Comparison of ENCODE assay signal across 19 cellular contexts in the genomic region with DNA sequence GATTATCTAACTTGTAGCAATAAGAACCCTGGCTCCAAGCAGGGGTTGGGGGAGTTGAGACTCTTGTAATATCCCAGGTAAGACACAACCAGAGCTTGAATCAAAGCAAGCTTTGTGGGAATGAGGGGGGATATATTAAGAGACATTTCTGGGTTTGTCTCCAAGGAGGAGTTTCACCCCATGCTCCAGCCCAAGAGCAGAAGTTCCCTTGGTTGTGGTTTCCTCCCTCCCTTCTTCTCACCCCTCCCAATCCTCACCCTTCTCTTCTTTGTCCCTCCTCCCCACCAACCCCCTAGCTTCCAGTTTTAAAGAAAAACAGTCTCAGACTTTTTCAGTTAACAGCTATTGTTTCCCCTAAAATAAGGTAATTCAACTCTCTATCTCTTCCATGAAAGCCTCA. TPM values are rescaled to one million over a fixed set of nuclear protein-coding genes. Genes with fewer than 3 reads are reported as not detected.
DNase-seq lines count a peak whose midpoint lies in the region; ATAC-seq and TF ChIP-seq lines count a peak whose summit lies in the region.
"Had no signal": no experiment of that assay in that cellular context is flagged by ENCODE, and none has a peak within 500 bp of the region (broad histone marks: within the 10 kb centered on the region; RNA-seq: fewer than 3 reads in every experiment).

No MANE protein-coding gene starts in this region.

- TF ChIP-seq POLR2A in Peyer's patch (IDR thresholded peaks at IDR 0.05): no peak

- ATAC-seq in GM23338: no peak
- ATAC-seq in activated CD4-positive, CD25-positive, alpha-beta regulatory T cell treated with anti-CD3 and anti-CD28 coated beads, Interleukin-2, amount 50 U/mL, for 24 hours: no peak
- ATAC-seq: PC-3 had no signal

- H3K36me3 Mint-ChIP-seq in CD8-positive, alpha-beta memory T cell: peaks cover 14 to 64% (median 21%) of the 10 kb centered on the region in 3 donors
- no peaks in the 10 kb centered on the region for H3K36me3 Mint-ChIP-seq in GM23338 (ENCODE audit: low read depth)

- no peaks in the 10 kb centered on the region for H3K27me3 ChIP-seq in CD8-positive, alpha-beta memory T cell (ENCODE audit: insufficient read depth, low read length, poor library complexity, severe bottlenecking)
- H3K27me3 ChIP-seq in Peyer's patch (no peaks in the 10 kb centered on the region), GM23338 (ENCODE audit: insufficient read depth) (no peaks in the 10 kb centered on the region)

- H3K4me3 ChIP-seq in CD8-positive, alpha-beta memory T cell (ENCODE audit: low read length): peak overlapping the region; percentile 94
- H3K4me3 ChIP-seq in Peyer's patch (no peak overlapping the region), skin epidermis (peak overlapping the region in 1 of 7 experiments; percentile 31), GM23338 (no peak overlapping the region)

- CTCF ChIA-PET in CD8-positive, alpha-beta memory T cell (lab: Charles Lee): interaction anchor here (0.8 to 17.3 kb wide), 7 partner anchors 16 to 199 kb away, joined by 3 to 255 read pairs (median 7); a partner anchor contains a TSS

- in situ Hi-C loops in KBM-7 (cut with MboI; ENCODE audit: low pct_unique_long_range_greater_than_20kb, low sequenced_read_pairs): no loop called here

- no peaks in the 10 kb centered on the region for H4K20me1 ChIP-seq in GM23338 (replicated peaks; ENCODE audit: insufficient read depth)

- H3K36me3 ChIP-seq in CD8-positive, alpha-beta memory T cell (ENCODE audit: insufficient read depth, low read length): peaks cover 15% of the 10 kb centered on the region
- H3K36me3 ChIP-seq in Peyer's patch (no peaks in the 10 kb centered on the region), GM23338 (ENCODE audit: insufficient read depth) (no peaks in the 10 kb centered on the region)

- TF ChIP-seq CTCF in Peyer's patch (IDR thresholded peaks at IDR 0.05) (no peak), GM23338 (conservative IDR thresholded peaks at IDR 0.05; ENCODE audit: low read depth in 2 of 2) (no peak)

- no peak overlapping the region for H3K4me3 Mint-ChIP-seq in CD8-positive, alpha-beta memory T cell
- no peak overlapping the region for H3K4me3 Mint-ChIP-seq in GM23338
- H3K4me3 Mint-ChIP-seq: activated naive CD4-positive, alpha-beta T cell treated with anti-CD3 and anti-CD28 coated beads, Interleukin-2, amount 10 ng/mL, durations not matched to agents 7 days and 5 days; H9; T-cell had no signal

- H3K79me2 ChIP-seq in GM23338 (replicated peaks; ENCODE audit: insufficient read depth): no peaks in the 10 kb centered on the region

- POLR2A ChIA-PET in CD8-positive, alpha-beta memory T cell (lab: Charles Lee): interaction anchor here (1.9 to 3.1 kb wide), 6 partner anchors 12 to 38 kb away, joined by 8 to 50 read pairs (median 19); a partner anchor contains a TSS

- H3K9me2 ChIP-seq in GM23338 (ENCODE audit: insufficient read depth): peaks cover 4% of the 10 kb centered on the region; the same call in 1 of the 2 replicates

- no peak overlapping the region for H3K4me2 ChIP-seq in GM23338

- peak overlapping the region in 1 of 8 donors; percentile 95 for H3K27ac Mint-ChIP-seq in CD8-positive, alpha-beta memory T cell
- no peak overlapping the region for H3K27ac Mint-ChIP-seq in GM23338
- H3K27ac Mint-ChIP-seq: activated naive CD4-positive, alpha-beta T cell treated with anti-CD3 and anti-CD28 coated beads, Interleukin-2, amount 10 ng/mL, durations not matched to agents 7 days and 5 days; H9; T-cell had no signal

- H3K27me3 Mint-ChIP-seq in CD8-positive, alpha-beta memory T cell: no peaks in the 10 kb centered on the region
- peaks cover 2% of the 10 kb centered on the region for H3K27me3 Mint-ChIP-seq in GM23338 (ENCODE audit: insufficient read depth, low read depth, poor library complexity)
- H3K27me3 Mint-ChIP-seq: activated naive CD4-positive, alpha-beta T cell treated with anti-CD3 and anti-CD28 coated beads, Interleukin-2, amount 10 ng/mL, durations not matched to agents 7 days and 5 days; T-cell had no signal

- no peak overlapping the region for H2AFZ ChIP-seq in GM23338

- H3K9me3 ChIP-seq in CD8-positive, alpha-beta memory T cell (ENCODE audit: low read length): no peaks in the 10 kb centered on the region
- no peaks in the 10 kb centered on the region for H3K9me3 ChIP-seq in Peyer's patch

- peaks cover 76% of the 10 kb centered on the region for H3K4me1 ChIP-seq in CD8-positive, alpha-beta memory T cell (ENCODE audit: insufficient read depth, low read length)
- H3K4me1 ChIP-seq in Peyer's patch: peaks cover 0 to 16% (median 9%) of the 10 kb centered on the region in 4 donors
- peaks cover 8% of the 10 kb centered on the region; the same call in 1 of the 2 replicates for H3K4me1 ChIP-seq in GM23338 (ENCODE audit: insufficient read depth)

- H3F3A ChIP-seq in GM23338 (replicated peaks; ENCODE audit: low read depth): no peaks in the 10 kb centered on the region

- H3K27ac ChIP-seq in CD8-positive, alpha-beta memory T cell (ENCODE audit: low read depth, low read length): peak overlapping the region; percentile 81
- H3K27ac ChIP-seq in Peyer's patch (peak overlapping the region; percentile 49 to 85 (median 78)), skin epidermis (peak overlapping the region in 16 of 21 experiments; percentile 12 to 97 (median 82)), GM23338 (ENCODE audit: low read depth) (no peak overlapping the region)

- H3K9me3 Mint-ChIP-seq in CD8-positive, alpha-beta memory T cell: no peaks in the 10 kb centered on the region
- H3K9me3 Mint-ChIP-seq in GM23338: no peaks in the 10 kb centered on the region
- H3K9me3 Mint-ChIP-seq: activated naive CD4-positive, alpha-beta T cell treated with anti-CD3 and anti-CD28 coated beads, Interleukin-2, amount 10 ng/mL, durations not matched to agents 7 days and 5 days; H9; T-cell had no signal

- no peak for DNase-seq in CD8-positive, alpha-beta memory T cell
- DNase-seq in KBM-7: peak; percentile 72
- DNase-seq in Peyer's patch: no peak
- DNase-seq in activated effector memory CD4-positive, alpha-beta T cell treated with anti-CD3 and anti-CD28 coated beads, Interleukin-2, amount 50 U/mL, for 16 hours: no peak
- DNase-seq in GM23338 (ENCODE audit: low spot score): no peak
- DNase-seq: cortex of kidney, EL, H9, NCI-H1436, NCI-H446 treated with DMSO at 0.1 percent for 48 hours, PC-3, retina had no signal

- peaks cover 50 to 64% (median 57%) of the 10 kb centered on the region in 3 donors for H3K4me1 Mint-ChIP-seq in CD8-positive, alpha-beta memory T cell
- peaks cover 9% of the 10 kb centered on the region for H3K4me1 Mint-ChIP-seq in GM23338

TF ChIP-seq in GM23338, 12 proteins besides CTCF, POLR2A, EP300 and RAD21 (continues in another document):
- TF ChIP-seq ZNF114 (CRISPR knock-in tag; IDR thresholded peaks at IDR 0.05) (no peak), JUNB (IDR thresholded peaks at IDR 0.05; ENCODE audit: unreplicated experiment) (no peak), ZNF331 (CRISPR knock-in tag; IDR thresholded peaks at IDR 0.05; ENCODE audit: low read depth) (no peak), STAT1 (IDR thresholded peaks at IDR 0.05; ENCODE audit: unreplicated experiment) (no peak), EZH2 (IDR thresholded peaks at IDR 0.05; ENCODE audit: low read depth, unreplicated experiment) (no peak)
- TF ChIP-seq, protein P1, sequence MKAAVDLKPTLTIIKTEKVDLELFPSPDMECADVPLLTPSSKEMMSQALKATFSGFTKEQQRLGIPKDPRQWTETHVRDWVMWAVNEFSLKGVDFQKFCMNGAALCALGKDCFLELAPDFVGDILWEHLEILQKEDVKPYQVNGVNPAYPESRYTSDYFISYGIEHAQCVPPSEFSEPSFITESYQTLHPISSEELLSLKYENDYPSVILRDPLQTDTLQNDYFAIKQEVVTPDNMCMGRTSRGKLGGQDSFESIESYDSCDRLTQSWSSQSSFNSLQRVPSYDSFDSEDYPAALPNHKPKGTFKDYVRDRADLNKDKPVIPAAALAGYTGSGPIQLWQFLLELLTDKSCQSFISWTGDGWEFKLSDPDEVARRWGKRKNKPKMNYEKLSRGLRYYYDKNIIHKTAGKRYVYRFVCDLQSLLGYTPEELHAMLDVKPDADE (IDR thresholded peaks at IDR 0.05): no peak

RNA-seq across cellular contexts. Expression of a gene that starts 11.9 kb away (rescaled TPM):
- total RNA-seq in CD8-positive, alpha-beta memory T cell: 100 to 1,000 TPM; 193 to 209 TPM
- 414 TPM for polyA plus RNA-seq in CD8-positive, alpha-beta memory T cell
- total RNA-seq in Peyer's patch: 100 to 1,000 TPM in 1 of 4 donors, 10 to 100 TPM in 1, 1 to 10 TPM in 2; 7.4 to 102 (median 10.8) TPM
- total RNA-seq in GM23338 (2014; rRNA removed; shearing (Covaris generic)): not detected in 2 replicates
- polyA plus RNA-seq in GM23338 (2016; fragmentation: Nextera tagmentation; extraction: Ambion mirVana): 0.26 TPM in 1 of 2 replicates, not detected in the other
- total RNA-seq: epithelial cell of proximal tubule, H9, lung microvascular endothelial cell, PC-3 had no signal
- polyA plus RNA-seq: neural cell had no signal

RNA-seq across cellular contexts. Expression of a gene that starts 16.7 kb away (rescaled TPM):
- total RNA-seq in CD8-positive, alpha-beta memory T cell: 1 to 10 TPM; 2.2 TPM
- polyA plus RNA-seq in CD8-positive, alpha-beta memory T cell: 0.35 TPM
- total RNA-seq in Peyer's patch: 1 to 10 TPM in 3 of 4 donors, under 1 TPM in 1; 0.83 to 1.9 (median 1.8) TPM
- total RNA-seq in GM23338 (2014; rRNA removed; shearing (Covaris generic)): 3.9 and 4.6 TPM in 2 replicates
- 2.3 and 2.8 TPM in 2 replicates for polyA plus RNA-seq in GM23338 (2016; fragmentation: Nextera tagmentation; extraction: Ambion mirVana)

RNA-seq across cellular contexts. Expression of a gene that starts 38.2 kb away (rescaled TPM):
- total RNA-seq in CD8-positive, alpha-beta memory T cell: 1 to 10 TPM; 1.2 TPM
- 1.0 TPM for polyA plus RNA-seq in CD8-positive, alpha-beta memory T cell
- 10 to 100 TPM in 3 of 4 donors, 1 to 10 TPM in 1; 9.9 to 66.4 (median 52.2) TPM for total RNA-seq in Peyer's patch
- 9.3 and 11.7 TPM in 2 replicates for total RNA-seq in GM23338 (2014; rRNA removed; shearing (Covaris generic))
- 4.5 and 4.6 TPM in 2 replicates for polyA plus RNA-seq in GM23338 (2016; fragmentation: Nextera tagmentation; extraction: Ambion mirVana)
- polyA plus RNA-seq: neural cell had no signal
